Comparison of ENCODE assay signal across 20 cellular contexts in the genomic region with DNA sequence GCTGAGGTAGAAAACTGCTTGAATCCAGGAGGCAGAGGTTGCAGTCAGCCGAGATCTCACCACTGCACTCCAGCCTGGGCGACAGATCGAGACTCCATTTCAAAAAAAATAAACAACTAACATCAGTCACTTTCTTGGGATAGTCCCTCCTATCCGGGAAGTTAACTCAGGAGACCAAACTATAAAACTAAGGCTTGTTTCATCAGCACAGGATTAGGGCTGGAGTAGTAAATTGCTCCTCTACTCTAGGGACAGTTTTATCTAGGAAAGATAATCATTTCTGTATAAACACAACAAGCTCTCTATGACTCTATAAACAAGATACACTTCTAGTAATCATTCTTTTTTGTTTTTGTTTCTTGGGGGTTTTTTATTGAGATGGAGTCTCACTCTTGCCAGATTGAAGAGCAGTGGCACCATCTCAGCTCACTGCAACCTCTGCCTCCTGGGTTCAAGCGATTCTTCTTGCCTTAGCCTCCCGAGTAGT.
"Had no signal": no experiment of that assay in that cellular context is flagged by ENCODE, and none has a peak within 500 bp of the region (broad histone marks: within the 10 kb centered on the region; RNA-seq: fewer than 3 reads in every experiment).

No MANE protein-coding gene starts in this region.

- ATAC-seq: T-cell had no signal

- H3K9ac ChIP-seq: SK-N-SH had no signal

- H3K27ac ChIP-seq: HL-60, RWPE1 had no signal

- H3K4me2 ChIP-seq: SK-N-SH had no signal

- H3K9me3 ChIP-seq: SK-N-SH had no signal

- DNase-seq: KBM-7, MM.1S, NCI-H1092 treated with DMSO at 0.1 percent for 48 hours, NCI-H1436, NCI-H187, NCI-H2029, NCI-H2081 treated with DMSO at 0.1 percent for 48 hours, NCI-H2171, NCI-H226, NCI-H446, NCI-H510A, NCI-H524 treated with DMSO at 0.1 percent for 48 hours, NCI-H69, NCI-H774, SHP77, SK-N-SH, SW 1271, T-cell had no signal
